Comparison of ENCODE assay signal across 8 cellular contexts in genomic region chr2:160407393-160408204, GRCh38.
DNase-seq lines count a peak whose midpoint lies in the region; ATAC-seq and TF ChIP-seq lines count a peak whose summit lies in the region.

No MANE protein-coding gene starts in this region.

- no peaks in the 10 kb centered on the region for H3K36me3 ChIP-seq in spleen

- H3K9me3 ChIP-seq in spleen, result no peaks in the 10 kb centered on the region

- peaks cover 60% of the 10 kb centered on the region for H3K4me1 Mint-ChIP-seq in brain

- peak; percentile 82 for DNase-seq in DMS53 (lab: John Stamatoyannopoulos, UW)
- peak in 40 of 76 experiments; percentile 6 to 68 (median 34) for DNase-seq in HUDEP-2 (lab: John Stamatoyannopoulos, UW; ENCODE audit: unreplicated experiment in 76 of 76)
- DNase-seq in T-helper 9 cell, result peak; percentile 52
- DNase-seq in iPS-NIHi7 (ENCODE audit: extremely low spot score), result peak; percentile 79
- DNase-seq in spleen, result peak; percentile 95
- DNase-seq in DMS114 treated with DMSO at 0.1 percent for 48 hours (lab: John Stamatoyannopoulos, UW; ENCODE audit: unreplicated experiment), result no peak

- intact Hi-C loops in spleen (cut with DNase I; ENCODE audit: low total_unique reads), result no loop called here

- WGBS in spleen, 5 donors, result 0 to 1% (median 0%) methylated on average over 30 to 121 of the region's 121 CpGs

- peaks cover 97% of the 10 kb centered on the region for H3K27me3 Mint-ChIP-seq in brain

- TF ChIP-seq POLR2A in spleen (IDR thresholded peaks at IDR 0.05), result peak in 2 of 3 donors; percentile 40 to 54

- ATAC-seq in GM21423 (IDR thresholded peaks at IDR 0.05; ENCODE audit: unreplicated experiment), result peak; percentile 60

- peak overlapping the region; percentile 40 to 93 (median 77) for H3K27ac Mint-ChIP-seq in brain

- TF ChIP-seq CTCF in brain (conservative IDR thresholded peaks at IDR 0.05) (no peak), spleen (IDR thresholded peaks at IDR 0.05 in 8 of 11, conservative IDR thresholded peaks at IDR 0.05 in 3 of 11) (peak in 5 of 11 experiments; percentile 10 to 37 (median 20))

- peak overlapping the region; percentile 85 to 98 (median 90) for H3K4me3 Mint-ChIP-seq in brain

- no peaks in the 10 kb centered on the region for H3K36me3 Mint-ChIP-seq in brain

- H3K4me3 ChIP-seq in spleen, result peak overlapping the region; percentile 60 to 96 (median 88)

- peaks cover 0 to 4% (median 0%) of the 10 kb centered on the region in 5 experiments for H3K9me3 Mint-ChIP-seq in brain

- H3K27ac ChIP-seq in spleen, result peak overlapping the region; percentile 89 to 100 (median 100)

- H3K27me3 ChIP-seq in spleen (replicated peaks in 1 of 7), result no peaks in the 10 kb centered on the region

- H3K4me1 ChIP-seq in spleen, result peaks cover 52 to 86% (median 80%) of the 10 kb centered on the region in 6 donors
